Comparison of ENCODE assay signal across 8 cellular contexts in genomic region chr10:91797874-91798735, GRCh38. TPM values are rescaled to one million over a fixed set of nuclear protein-coding genes. Genes with fewer than 3 reads are reported as not detected.
DNase-seq lines count a peak whose midpoint lies in the region; ATAC-seq and TF ChIP-seq lines count a peak whose summit lies in the region.

TSS of gene TNKS2 (plus strand) at chr10:91798426. CDS start at chr10:91798691, 265 bp downstream.

- peak; percentile 76 for ATAC-seq in RWPE2 (ENCODE audit: low read depth)
- peak; percentile 80 for ATAC-seq in naive thymus-derived CD8-positive, alpha-beta T cell
- ATAC-seq in stimulated activated naive B cell treated with anti-CD40 and anti-IgM and Interleukin-4, amounts not matched to agents 10 μg/mL and 1 μg/mL and 100 μg/mL, for 72 hours (replicated peaks): peak; percentile 79 to 80

- peak within 1 kb of the TSS; percentile 98 for H3K4me3 Mint-ChIP-seq in activated T-helper 2 cell treated with anti-CD3 and anti-CD28 coated beads, Interferon-gamma antibody, Interleukin-2, Interleukin-4, amounts not matched to agents 10 μg/mL and 5 μg/mL and 100 μg/mL, durations not matched to agents 14 hours and 24 hours and 36 hours (ENCODE audit: low read depth)
- H3K4me3 Mint-ChIP-seq in naive thymus-derived CD8-positive, alpha-beta T cell: peak within 1 kb of the TSS; percentile 93 to 100 (median 98)
- H3K4me3 Mint-ChIP-seq in stimulated activated naive B cell treated with anti-CD40 and anti-IgM and Interleukin-4, amounts not matched to agents 10 μg/mL and 1 μg/mL and 100 μg/mL, for 72 hours: peak within 1 kb of the TSS; percentile 96 to 99

- no peaks in the 10 kb centered on the region for H3K9me3 Mint-ChIP-seq in activated T-helper 2 cell treated with anti-CD3 and anti-CD28 coated beads, Interferon-gamma antibody, Interleukin-2, Interleukin-4, amounts not matched to agents 10 μg/mL and 5 μg/mL and 100 μg/mL, durations not matched to agents 14 hours and 24 hours and 36 hours
- no peaks in the 10 kb centered on the region for H3K9me3 Mint-ChIP-seq in naive thymus-derived CD8-positive, alpha-beta T cell
- H3K9me3 Mint-ChIP-seq in stimulated activated naive B cell treated with anti-CD40 and anti-IgM and Interleukin-4, amounts not matched to agents 10 μg/mL and 1 μg/mL and 100 μg/mL, for 72 hours: no peaks in the 10 kb centered on the region

- intact Hi-C loops in activated T-helper 2 cell treated with anti-CD3 and anti-CD28 coated beads, Interferon-gamma antibody, Interleukin-2, Interleukin-4, amounts not matched to agents 10 μg/mL and 5 μg/mL and 100 μg/mL, durations not matched to agents 14 hours and 24 hours and 36 hours (cut with micrococcal nuclease): loop anchor here (1.0 to 10.0 kb wide), 7 partner anchors 39 to 927 kb away; partner anchors contain the start of genes BTAF1, CPEB3, HECTD2 and MARCHF5

- H3K27me3 Mint-ChIP-seq in activated T-helper 2 cell treated with anti-CD3 and anti-CD28 coated beads, Interferon-gamma antibody, Interleukin-2, Interleukin-4, amounts not matched to agents 10 μg/mL and 5 μg/mL and 100 μg/mL, durations not matched to agents 14 hours and 24 hours and 36 hours (ENCODE audit: low read depth): peaks cover 3% of the 10 kb centered on the region
- H3K27me3 Mint-ChIP-seq in naive thymus-derived CD8-positive, alpha-beta T cell: no peaks in the 10 kb centered on the region
- no peaks in the 10 kb centered on the region for H3K27me3 Mint-ChIP-seq in stimulated activated naive B cell treated with anti-CD40 and anti-IgM and Interleukin-4, amounts not matched to agents 10 μg/mL and 1 μg/mL and 100 μg/mL, for 72 hours

- H3K36me3 ChIP-seq in RWPE2 (ENCODE audit: low read depth): peaks cover 34% of the 10 kb centered on the region

- POLR2A ChIA-PET in naive thymus-derived CD8-positive, alpha-beta T cell (lab: Charles Lee): interaction anchor here (0.6 to 4.2 kb wide), 12 partner anchors 9 to 794 kb away, joined by 3 to 38 read pairs (median 6); partner anchors contain the start of genes BTAF1, FGFBP3 and IDE

- peak within 1 kb of the TSS; percentile 98 for H3K27ac Mint-ChIP-seq in activated T-helper 2 cell treated with anti-CD3 and anti-CD28 coated beads, Interferon-gamma antibody, Interleukin-2, Interleukin-4, amounts not matched to agents 10 μg/mL and 5 μg/mL and 100 μg/mL, durations not matched to agents 14 hours and 24 hours and 36 hours
- H3K27ac Mint-ChIP-seq in naive thymus-derived CD8-positive, alpha-beta T cell: peak within 1 kb of the TSS; percentile 92 to 99 (median 98)
- peak within 1 kb of the TSS; percentile 99 for H3K27ac Mint-ChIP-seq in stimulated activated naive B cell treated with anti-CD40 and anti-IgM and Interleukin-4, amounts not matched to agents 10 μg/mL and 1 μg/mL and 100 μg/mL, for 72 hours

- H3K4me1 ChIP-seq in RWPE2 (ENCODE audit: insufficient read depth, poor library complexity, severe bottlenecking): peaks cover 28% of the 10 kb centered on the region

- H3K27ac ChIP-seq in RWPE2 (ENCODE audit: poor library complexity, severe bottlenecking): peak within 1 kb of the TSS; percentile 86

- H3K4me3 ChIP-seq in LNCaP clone FGC (ENCODE audit: low read depth, low read length) (peak within 1 kb of the TSS; percentile 86), RWPE2 (ENCODE audit: severe bottlenecking) (peak within 1 kb of the TSS; percentile 86), fibroblast of mammary gland (ENCODE audit: control insufficient read depth, low read depth, low read length) (peak within 1 kb of the TSS; percentile 91)

- peaks cover 56% of the 10 kb centered on the region for H3K4me1 Mint-ChIP-seq in activated T-helper 2 cell treated with anti-CD3 and anti-CD28 coated beads, Interferon-gamma antibody, Interleukin-2, Interleukin-4, amounts not matched to agents 10 μg/mL and 5 μg/mL and 100 μg/mL, durations not matched to agents 14 hours and 24 hours and 36 hours (ENCODE audit: low read depth)
- peaks cover 31 to 69% (median 62%) of the 10 kb centered on the region in 4 donors for H3K4me1 Mint-ChIP-seq in naive thymus-derived CD8-positive, alpha-beta T cell
- peaks cover 31 to 39% of the 10 kb centered on the region in 2 donors for H3K4me1 Mint-ChIP-seq in stimulated activated naive B cell treated with anti-CD40 and anti-IgM and Interleukin-4, amounts not matched to agents 10 μg/mL and 1 μg/mL and 100 μg/mL, for 72 hours

- H3K9me3 ChIP-seq in RWPE2 (ENCODE audit: severe bottlenecking): no peaks in the 10 kb centered on the region

- no peak for TF ChIP-seq CTCF in LNCaP clone FGC (IDR thresholded peaks at IDR 0.05; ENCODE audit: control insufficient read depth, extremely low read depth, insufficient read depth)
- TF ChIP-seq CTCF in RWPE2 (IDR thresholded peaks at IDR 0.05; ENCODE audit: poor library complexity, severe bottlenecking): no peak
- TF ChIP-seq CTCF in fibroblast of mammary gland (conservative IDR thresholded peaks at IDR 0.05; ENCODE audit: control insufficient read depth, insufficient read depth, low read depth, low read length): no peak

- DNase-seq in EL: peak; percentile 94
- DNase-seq in GOT3 (lab: John Stamatoyannopoulos, UW): peak; percentile 68
- DNase-seq in LNCaP clone FGC (ENCODE audit: low read depth): peak; percentile 68
- peak; percentile 88 for DNase-seq in RWPE2 (ENCODE audit: low spot score)
- peak; percentile 92 for DNase-seq in activated T-helper 2 cell treated with anti-CD3 and anti-CD28 coated beads, Interferon-gamma antibody, Interleukin-2, Interleukin-4, amounts not matched to agents 10 μg/mL and 5 μg/mL and 100 μg/mL, durations not matched to agents 14 hours and 24 hours and 36 hours (ENCODE audit: low spot score)
- DNase-seq in fibroblast of mammary gland (ENCODE audit: low read depth): peak; percentile 88
- peak; percentile 84 to 95 (median 92) for DNase-seq in naive thymus-derived CD8-positive, alpha-beta T cell
- peak; percentile 93 for DNase-seq in stimulated activated naive B cell treated with anti-CD40 and anti-IgM and Interleukin-4, amounts not matched to agents 10 μg/mL and 1 μg/mL and 100 μg/mL, for 72 hours

- peaks cover 36% of the 10 kb centered on the region for H3K36me3 Mint-ChIP-seq in activated T-helper 2 cell treated with anti-CD3 and anti-CD28 coated beads, Interferon-gamma antibody, Interleukin-2, Interleukin-4, amounts not matched to agents 10 μg/mL and 5 μg/mL and 100 μg/mL, durations not matched to agents 14 hours and 24 hours and 36 hours (ENCODE audit: low read depth)
- peaks cover 0 to 34% (median 7%) of the 10 kb centered on the region in 3 donors for H3K36me3 Mint-ChIP-seq in naive thymus-derived CD8-positive, alpha-beta T cell
- peaks cover 9 to 27% of the 10 kb centered on the region in 2 donors for H3K36me3 Mint-ChIP-seq in stimulated activated naive B cell treated with anti-CD40 and anti-IgM and Interleukin-4, amounts not matched to agents 10 μg/mL and 1 μg/mL and 100 μg/mL, for 72 hours

- no peaks in the 10 kb centered on the region for H3K27me3 ChIP-seq in RWPE2 (ENCODE audit: insufficient read depth, poor library complexity, severe bottlenecking)

RNA-seq across cellular contexts. Expression of gene TNKS2, which starts in this region (rescaled TPM):
- total RNA-seq in activated T-helper 2 cell treated with anti-CD3 and anti-CD28 coated beads, Interferon-gamma antibody, Interleukin-2, Interleukin-4, amounts not matched to agents 10 μg/mL and 5 μg/mL and 100 μg/mL, durations not matched to agents 14 hours and 24 hours and 36 hours: 27.2 and 28.1 TPM in 2 replicates
- total RNA-seq in naive thymus-derived CD8-positive, alpha-beta T cell: 10 to 100 TPM; 57.0 to 57.7 TPM
- 10 to 100 TPM; 15.2 to 25.4 (median 18.6) TPM for polyA plus RNA-seq in naive thymus-derived CD8-positive, alpha-beta T cell

Comparison
In these comparisons a context has a peak if more than half of its experiments do, and no peak if none do; other contexts are left out.
1. Peak in every context shown above with its lines: DNase-seq, ATAC-seq, H3K4me3 ChIP-seq and H3K27ac ChIP-seq.